ENCODE assay signal across 16 cellular contexts in the genomic region with DNA sequence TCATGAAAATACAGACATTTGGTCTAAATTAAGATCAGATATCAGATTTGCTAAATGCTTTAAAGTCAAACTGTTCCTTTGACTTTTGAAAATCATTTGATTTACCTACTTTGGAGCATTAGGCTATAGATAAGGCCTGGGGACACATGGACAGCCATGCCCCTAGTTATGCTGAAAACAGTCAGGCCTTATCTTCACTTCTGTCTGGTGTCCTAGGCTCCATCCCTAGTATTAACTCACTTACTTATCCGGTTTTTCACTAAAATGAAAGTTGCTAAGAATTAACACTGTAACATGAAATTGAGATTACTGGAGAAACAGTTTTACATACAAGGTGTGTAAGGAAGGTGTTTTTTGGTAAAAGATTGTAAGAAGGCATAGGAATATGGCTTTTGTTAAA.
"Had no signal": no experiment of that assay in that cellular context is flagged by ENCODE, and none has a peak within 500 bp of the region (broad histone marks: within the 10 kb centered on the region; RNA-seq: fewer than 3 reads in every experiment).

No MANE protein-coding gene starts in this region.

- H3K4me3 ChIP-seq: colonic mucosa, hepatocyte, lung had no signal

- H3K27ac Mint-ChIP-seq: nephron had no signal

- H3K4me1 ChIP-seq: parathyroid adenoma had no signal

- H3K36me3 ChIP-seq: colonic mucosa had no signal

- H3K4me3 Mint-ChIP-seq: nephron had no signal

- H3K27me3 ChIP-seq: colonic mucosa, hepatocyte had no signal

- H3K27ac ChIP-seq: colonic mucosa, hepatocyte, parathyroid adenoma had no signal

- H3K4me2 ChIP-seq: hepatocyte had no signal

- H3K9me3 ChIP-seq: colonic mucosa had no signal

- H3K36me3 Mint-ChIP-seq: naive B cell had no signal

- DNase-seq: colonic mucosa; dermis blood vessel endothelial cell; foreskin melanocyte; head of caudate nucleus; kidney; left colon; left ventricle myocardium superior; mesenchymal stem cell; naive B cell; stimulated activated naive CD4-positive, alpha-beta T cell treated with Interleukin-2 at 50 U/mL for 16 hours; trophoblast cell had no signal

- H3K27me3 Mint-ChIP-seq: naive B cell had no signal

- H3K79me2 ChIP-seq: hepatocyte, parathyroid adenoma had no signal

- H2AFZ ChIP-seq: hepatocyte, parathyroid adenoma had no signal

- H3K9ac ChIP-seq: parathyroid adenoma had no signal

- ATAC-seq: left colon, left ventricle myocardium superior, sciatic nerve had no signal
